ENCODE assay signal across 23 cellular contexts in genomic region chr7:154677454-154677853, GRCh38.
A peak's percentile ranks its signal among the peaks of the same experiment; 100 is the strongest.
DNase-seq lines count a peak whose midpoint lies in the region; ATAC-seq, FAIRE-seq and TF ChIP-seq lines count a peak whose summit lies in the region.
"Had no signal": no experiment of that assay in that cellular context is flagged by ENCODE, and none has a peak within 500 bp of the region (broad histone marks: within the 10 kb centered on the region; RNA-seq: fewer than 3 reads in every experiment).

No MANE protein-coding gene starts in this region.

- TF ChIP-seq EP300 in K562 (IDR thresholded peaks at IDR 0.05; ENCODE audit: low read length): no peak

- DNase-seq in CD8-positive, alpha-beta memory T cell: no peak
- DNase-seq in K562 (ENCODE audit: extremely low read depth in 1 of 4, low spot score in 3 of 4) (peak; percentile 38 to 69 (median 46)), head of caudate nucleus (peak; percentile 35 to 92 (median 74)), putamen (ENCODE audit: low spot score) (peak; percentile 44), mammary epithelial cell (no peak), OCI-LY7 (ENCODE audit: low spot score) (no peak)
- DNase-seq in CD8-positive, alpha-beta T cell: no peak
- DNase-seq: AML-193; Caco-2; Calu3; CD4-positive, alpha-beta T cell; DMS79 treated with DMSO at 0.1 percent for 48 hours; GF-D8 had no signal

- H3K4me2 ChIP-seq in K562 (ENCODE audit: insufficient read depth, low read length) (peak overlapping the region; percentile 87), mammary epithelial cell (ENCODE audit: insufficient read depth, low read depth, low read length) (no peak overlapping the region), OCI-LY7 (ENCODE audit: low read length) (no peak overlapping the region)
- H3K4me2 ChIP-seq: A549; BLaER1 treated with 17β-estradiol and CSF1 and Interleukin-3, amounts not matched to agents 10 nM and 100 nM had no signal

- intact Hi-C loops in K562 (cut with micrococcal nuclease): loop anchor here (2.0 kb wide), 1 partner anchor 31 kb away; no protein-coding TSS in a partner anchor
- intact Hi-C loops in head of caudate nucleus (cut with DNase I): no loop called here
- intact Hi-C loops in CD8-positive, alpha-beta T cell (cut with DNase I, micrococcal nuclease): no loop called here
- intact Hi-C loops in mammary epithelial cell (cut with micrococcal nuclease): no loop called here
- intact Hi-C loops in OCI-LY7 (cut with micrococcal nuclease; ENCODE audit: unreplicated experiment): no loop called here

- CTCF ChIA-PET in CD8-positive, alpha-beta memory T cell (lab: Charles Lee): no interaction called here
- CTCF ChIA-PET in K562 (lab: Yijun Ruan, JAX; ENCODE audit: low intra/inter-chr PET ratio) (no interaction called here), mammary epithelial cell (lab: Charles Lee; ENCODE audit: low non-redundant PET) (no interaction called here), OCI-LY7 (lab: Charles Lee; ENCODE audit: unreplicated experiment) (no interaction called here)
- CTCF ChIA-PET in CD8-positive, alpha-beta T cell (lab: Charles Lee): interaction anchor here (0.7 kb wide), 1 partner anchor 173 kb away, joined by 3 read pairs; no protein-coding TSS in a partner anchor

- H3K4me3 ChIP-seq in CD8-positive, alpha-beta memory T cell (ENCODE audit: low read length): no peak overlapping the region
- H3K4me3 ChIP-seq in K562 (no peak overlapping the region), mammary epithelial cell (replicated peaks in 1 of 3; ENCODE audit: insufficient read depth in 1 of 3, low read depth in 2 of 3, low read length in 3 of 3) (no peak overlapping the region), OCI-LY7 (ENCODE audit: low read depth, low read length, poor library complexity, severe bottlenecking) (no peak overlapping the region)
- H3K4me3 ChIP-seq in CD8-positive, alpha-beta T cell (ENCODE audit: low read depth, low read length): no peak overlapping the region
- H3K4me3 ChIP-seq: A549; BLaER1 treated with 17β-estradiol and CSF1 and Interleukin-3, amounts not matched to agents 10 nM and 100 nM had no signal

- peak overlapping the region; percentile 73 for H3K27ac ChIP-seq in CD8-positive, alpha-beta memory T cell (ENCODE audit: low read depth, low read length)
- H3K27ac ChIP-seq in K562 (ENCODE audit: extremely low read depth, low read depth, low read length) (peak overlapping the region; percentile 87), mammary epithelial cell (ENCODE audit: insufficient read depth, low read depth, low read length) (no peak overlapping the region), OCI-LY7 (ENCODE audit: low read depth, low read length, poor library complexity, severe bottlenecking) (no peak overlapping the region)
- no peak overlapping the region for H3K27ac ChIP-seq in CD8-positive, alpha-beta T cell (ENCODE audit: low read depth, low read length)
- H3K27ac ChIP-seq: 22Rv1; A549; BLaER1 treated with 17β-estradiol and CSF1 and Interleukin-3, amounts not matched to agents 10 nM and 100 nM; C4-2B had no signal

- no peaks in the 10 kb centered on the region for H3K27me3 Mint-ChIP-seq in CD8-positive, alpha-beta memory T cell
- H3K27me3 Mint-ChIP-seq in CD8-positive, alpha-beta T cell (ENCODE audit: low read depth): peaks cover 2% of the 10 kb centered on the region
- H3K27me3 Mint-ChIP-seq: B cell; CD4-positive, alpha-beta T cell had no signal

- dilution Hi-C loops in mammary epithelial cell (cut with HindIII; ENCODE audit: low sequenced_read_pairs): no loop called here

- no peaks in the 10 kb centered on the region for H3K9me2 ChIP-seq in OCI-LY7 (ENCODE audit: insufficient read depth, low read length)

- WGBS in K562 (ENCODE audit: insufficient coverage, low coverage, missing lambda C conversion rate): 25% methylated on average over 12 of the region's 12 CpGs
- 81% methylated on average over 12 of the region's 12 CpGs for WGBS in mammary epithelial cell (ENCODE audit: low coverage, missing lambda C conversion rate)

- in situ Hi-C loops in K562 (cut with MboI) (no loop called here), mammary epithelial cell (cut with MboI; ENCODE audit: low sequenced_read_pairs in 2 of 2) (no loop called here)

- H3K9me1 ChIP-seq in K562 (ENCODE audit: control insufficient read depth, insufficient read depth, low read length): no peaks in the 10 kb centered on the region

- TF ChIP-seq CTCF in K562 (IDR thresholded peaks at IDR 0.05 in 2 of 3, conservative IDR thresholded peaks at IDR 0.05 in 1 of 3; ENCODE audit: insufficient read depth in 2 of 3, low read depth in 1 of 3, low read length in 3 of 3) (no peak), mammary epithelial cell (conservative IDR thresholded peaks at IDR 0.05 in 1 of 2, IDR thresholded peaks at IDR 0.05 in 1 of 2; ENCODE audit: extremely low read depth in 1 of 2, insufficient read depth in 1 of 2, low read depth in 1 of 2, low read length in 2 of 2) (no peak), OCI-LY7 (conservative IDR thresholded peaks at IDR 0.05; ENCODE audit: low read length) (no peak)
- TF ChIP-seq CTCF in CD8-positive, alpha-beta T cell (IDR thresholded peaks at IDR 0.05): no peak

- H3K4me1 Mint-ChIP-seq in CD8-positive, alpha-beta memory T cell: no peaks in the 10 kb centered on the region
- no peaks in the 10 kb centered on the region for H3K4me1 Mint-ChIP-seq in CD8-positive, alpha-beta T cell (ENCODE audit: low read depth)
- H3K4me1 Mint-ChIP-seq: B cell had no signal

- no peaks in the 10 kb centered on the region for H3K4me1 ChIP-seq in CD8-positive, alpha-beta memory T cell (ENCODE audit: insufficient read depth, low read length)
- H3K4me1 ChIP-seq in K562 (replicated peaks in 1 of 2; ENCODE audit: control insufficient read depth in 2 of 2, insufficient read depth in 2 of 2, low read length in 2 of 2) (peaks cover 35 to 62% of the 10 kb centered on the region in 2 experiments), mammary epithelial cell (ENCODE audit: insufficient read depth, low read length) (no peaks in the 10 kb centered on the region), OCI-LY7 (ENCODE audit: insufficient read depth, low read length, poor library complexity, severe bottlenecking) (no peaks in the 10 kb centered on the region)
- H3K4me1 ChIP-seq in CD8-positive, alpha-beta T cell (ENCODE audit: insufficient read depth, low read length): no peaks in the 10 kb centered on the region
- H3K4me1 ChIP-seq: A549; BLaER1 treated with 17β-estradiol and CSF1 and Interleukin-3, amounts not matched to agents 10 nM and 100 nM; Caco-2 had no signal

- H3K27me3 ChIP-seq in CD8-positive, alpha-beta memory T cell (ENCODE audit: insufficient read depth, low read length, poor library complexity, severe bottlenecking): no peaks in the 10 kb centered on the region
- H3K27me3 ChIP-seq in K562 (ENCODE audit: control insufficient read depth in 2 of 2, insufficient read depth in 2 of 2, low read length in 2 of 2) (no peaks in the 10 kb centered on the region), mammary epithelial cell (ENCODE audit: insufficient read depth, low read length) (no peaks in the 10 kb centered on the region)
- no peaks in the 10 kb centered on the region for H3K27me3 ChIP-seq in CD8-positive, alpha-beta T cell (ENCODE audit: insufficient read depth, low read length)
- H3K27me3 ChIP-seq: BLaER1 treated with 17β-estradiol and CSF1 and Interleukin-3, amounts not matched to agents 10 nM and 100 nM had no signal

- H3K9me3 Mint-ChIP-seq in CD8-positive, alpha-beta memory T cell: peaks cover 0 to 4% (median 0%) of the 10 kb centered on the region in 5 donors
- H3K9me3 Mint-ChIP-seq in CD8-positive, alpha-beta T cell: no peaks in the 10 kb centered on the region
- H3K9me3 Mint-ChIP-seq: CD4-positive, alpha-beta T cell had no signal

- 0 out of 3 replicates have a peak, but pooled peaks have one; percentile 2 for ATAC-seq in K562
- ATAC-seq in CD8-positive, alpha-beta T cell: no peak
- ATAC-seq in HG02571 (IDR thresholded peaks at IDR 0.05; ENCODE audit: unreplicated experiment): no peak
- ATAC-seq: A549 had no signal

- no peaks in the 10 kb centered on the region for H3K36me3 Mint-ChIP-seq in CD8-positive, alpha-beta memory T cell
- H3K36me3 Mint-ChIP-seq in CD8-positive, alpha-beta T cell: no peaks in the 10 kb centered on the region

- no peak overlapping the region for H3K27ac Mint-ChIP-seq in CD8-positive, alpha-beta memory T cell
- no peak overlapping the region for H3K27ac Mint-ChIP-seq in CD8-positive, alpha-beta T cell
- H3K27ac Mint-ChIP-seq: B cell; CD4-positive, alpha-beta T cell had no signal

- POLR2A ChIA-PET in CD8-positive, alpha-beta memory T cell (lab: Charles Lee): no interaction called here
- POLR2A ChIA-PET in K562 (lab: Yijun Ruan, JAX) (interaction anchor here (0.5 to 1.3 kb wide), 3 partner anchors 9 to 526 kb away, joined by 3 read pairs; no protein-coding TSS in a partner anchor), OCI-LY7 (lab: Charles Lee) (interaction anchor here (0.6 to 0.9 kb wide), 2 partner anchors 1747 to 1750 kb away, joined by 3 read pairs; no protein-coding TSS in a partner anchor)
- POLR2A ChIA-PET in CD8-positive, alpha-beta T cell (lab: Charles Lee): no interaction called here

- no peak overlapping the region for H3K4me3 Mint-ChIP-seq in CD8-positive, alpha-beta memory T cell
- no peak overlapping the region for H3K4me3 Mint-ChIP-seq in CD8-positive, alpha-beta T cell
- H3K4me3 Mint-ChIP-seq: B cell; CD4-positive, alpha-beta T cell had no signal

- no peaks in the 10 kb centered on the region for H3K9me3 ChIP-seq in CD8-positive, alpha-beta memory T cell (ENCODE audit: low read length)
- H3K9me3 ChIP-seq in K562 (replicated peaks; ENCODE audit: control insufficient read depth, insufficient read depth, low read depth, low read length) (peaks cover 10% of the 10 kb centered on the region), mammary epithelial cell (replicated peaks; ENCODE audit: insufficient read depth, low read length) (peaks cover 34% of the 10 kb centered on the region), OCI-LY7 (ENCODE audit: low read length) (no peaks in the 10 kb centered on the region)
- H3K9me3 ChIP-seq in CD8-positive, alpha-beta T cell (ENCODE audit: low read length): no peaks in the 10 kb centered on the region
- H3K9me3 ChIP-seq: A549, Caco-2 had no signal

- FAIRE-seq in K562 (lab: Jason Lieb, UNC): no peak
- FAIRE-seq: A549, D721Med, G401.6, GM12891, GM19239 had no signal

- no peak for TF ChIP-seq POLR2A in K562 (conservative IDR thresholded peaks at IDR 0.05)

- H3K79me2 ChIP-seq in K562 (ENCODE audit: control insufficient read depth, insufficient read depth, low read length): peaks cover 31% of the 10 kb centered on the region
- H3K79me2 ChIP-seq in mammary epithelial cell (ENCODE audit: insufficient read depth, low read length): no peaks in the 10 kb centered on the region
- no peaks in the 10 kb centered on the region for H3K79me2 ChIP-seq in OCI-LY7 (ENCODE audit: insufficient read depth, low read depth, low read length)

- no peaks in the 10 kb centered on the region for H4K20me1 ChIP-seq in K562 (replicated peaks; ENCODE audit: control insufficient read depth, insufficient read depth, low read length)
- no peaks in the 10 kb centered on the region for H4K20me1 ChIP-seq in mammary epithelial cell (ENCODE audit: insufficient read depth, low read length)
- H4K20me1 ChIP-seq in OCI-LY7 (ENCODE audit: insufficient read depth, low read length): no peaks in the 10 kb centered on the region
- H4K20me1 ChIP-seq: BLaER1 treated with 17β-estradiol and CSF1 and Interleukin-3, amounts not matched to agents 10 nM and 100 nM had no signal

- H3K36me3 ChIP-seq in CD8-positive, alpha-beta memory T cell (ENCODE audit: insufficient read depth, low read length): no peaks in the 10 kb centered on the region
- peaks cover 9% of the 10 kb centered on the region; the same call in 2 of the 3 replicates for H3K36me3 ChIP-seq in K562 (ENCODE audit: control insufficient read depth, insufficient read depth, low read length)
- H3K36me3 ChIP-seq in CD8-positive, alpha-beta T cell (ENCODE audit: insufficient read depth, low read length): no peaks in the 10 kb centered on the region
- H3K36me3 ChIP-seq in mammary epithelial cell (ENCODE audit: insufficient read depth, low read length): no peaks in the 10 kb centered on the region
- H3K36me3 ChIP-seq in OCI-LY7 (ENCODE audit: insufficient read depth, low read length): no peaks in the 10 kb centered on the region
- H3K36me3 ChIP-seq: BLaER1 treated with 17β-estradiol and CSF1 and Interleukin-3, amounts not matched to agents 10 nM and 100 nM had no signal

- no peak for TF ChIP-seq RAD21 in K562 (CRISPR knock-in tag; conservative IDR thresholded peaks at IDR 0.05 in 1 of 2, IDR thresholded peaks at IDR 0.05 in 1 of 2)

- BruUV-seq in K562 (replicated peaks; lab: Mats Ljungman, UMichigan) (no TSS peak), mammary epithelial cell (replicated peaks; lab: Mats Ljungman, UMichigan) (no TSS peak), OCI-LY7 (replicated peaks; lab: Mats Ljungman, UMichigan) (no TSS peak)

- H2AFZ ChIP-seq in K562 (ENCODE audit: low read depth, low read length) (peak overlapping the region; percentile 93), mammary epithelial cell (ENCODE audit: low read depth, low read length) (no peak overlapping the region), OCI-LY7 (ENCODE audit: low read length) (no peak overlapping the region)

- H3K9ac ChIP-seq in K562 (ENCODE audit: insufficient read depth in 1 of 2, low read depth in 2 of 2, low read length in 2 of 2) (peak overlapping the region; percentile 68 to 69), mammary epithelial cell (ENCODE audit: insufficient read depth, low read length) (no peak overlapping the region)
- H3K9ac ChIP-seq: BLaER1 treated with 17β-estradiol and CSF1 and Interleukin-3, amounts not matched to agents 10 nM and 100 nM had no signal

Comparison
In these comparisons a context has a peak if more than half of its experiments do, and no peak if none do; other contexts are left out.
1. DNase-seq: peak in K562 (4 of 4), head of caudate nucleus (42 of 42) and putamen (single experiment); none in CD8-positive, alpha-beta memory T cell (0 of 5), CD8-positive, alpha-beta T cell (0 of 7), mammary epithelial cell (single experiment) and OCI-LY7 (single experiment).
2. H3K27ac ChIP-seq: peak in CD8-positive, alpha-beta memory T cell (single experiment) and K562 (single experiment); none in CD8-positive, alpha-beta T cell (single experiment), mammary epithelial cell (single experiment) and OCI-LY7 (single experiment).
3. POLR2A ChIA-PET loops: an anchor here in K562 (0.5 to 1.3 kb wide) and OCI-LY7 (0.6 to 0.9 kb wide); none called in CD8-positive, alpha-beta memory T cell and CD8-positive, alpha-beta T cell.